In genomic region chr1:58465825-58466617, GRCh38 we compare ENCODE assay signal across 29 cellular contexts.
DNase-seq lines count a peak whose midpoint lies in the region; TF ChIP-seq lines count a peak whose summit lies in the region.
"Had no signal": no experiment of that assay in that cellular context is flagged by ENCODE, and none has a peak within 500 bp of the region (broad histone marks: within the 10 kb centered on the region; RNA-seq: fewer than 3 reads in every experiment).

No MANE protein-coding gene starts in this region.

- H3K4me3 ChIP-seq in mammary epithelial cell (replicated peaks in 1 of 3; ENCODE audit: insufficient read depth in 1 of 3, low read depth in 2 of 3, low read length in 3 of 3), result no peak overlapping the region
- H3K4me3 ChIP-seq in esophagus muscularis mucosa, result no peak overlapping the region
- H3K4me3 ChIP-seq in HAP-1, result no peak overlapping the region
- H3K4me3 ChIP-seq in endodermal cell (ENCODE audit: low read length), result no peak overlapping the region
- H3K4me3 ChIP-seq: BLaER1, dorsolateral prefrontal cortex, heart left ventricle, testis had no signal

- peak overlapping the region; percentile 53 for H2AFZ ChIP-seq in mammary epithelial cell (ENCODE audit: low read depth, low read length)

- dilution Hi-C loops in mammary epithelial cell (cut with HindIII; ENCODE audit: low sequenced_read_pairs), result no loop called here

- H3K36me3 Mint-ChIP-seq in MCF 10A (ENCODE audit: insufficient read depth, unreplicated experiment) (no peaks in the 10 kb centered on the region), endodermal cell (ENCODE audit: low read depth) (no peaks in the 10 kb centered on the region)
- H3K36me3 Mint-ChIP-seq: activated naive CD4-positive, alpha-beta T cell treated with anti-CD3 and anti-CD28 coated beads, Interleukin-2, amount 50 U/mL, for 72 hours had no signal

- no peaks in the 10 kb centered on the region for H3K9me3 Mint-ChIP-seq in MCF 10A (ENCODE audit: unreplicated experiment)
- no peaks in the 10 kb centered on the region for H3K9me3 Mint-ChIP-seq in endodermal cell
- H3K9me3 Mint-ChIP-seq: activated CD8-positive, alpha-beta T cell treated with anti-CD3 and anti-CD28 coated beads for 36 hours; activated naive CD4-positive, alpha-beta T cell treated with anti-CD3 and anti-CD28 coated beads, Interleukin-2, amount 50 U/mL, for 72 hours; activated T-helper 2 cell treated with anti-CD3 and anti-CD28 coated beads, Interferon-gamma antibody, Interleukin-2, Interleukin-4, amounts not matched to agents 10 μg/mL and 5 μg/mL and 100 μg/mL, durations not matched to agents 14 hours and 24 hours and 36 hours; mesothelial cell of epicardium; naive thymus-derived CD8-positive, alpha-beta T cell had no signal

- TF ChIP-seq POLR2A in esophagus muscularis mucosa (IDR thresholded peaks at IDR 0.05; ENCODE audit: low read depth), result no peak

- TF ChIP-seq CTCF in mammary epithelial cell (conservative IDR thresholded peaks at IDR 0.05 in 1 of 2, IDR thresholded peaks at IDR 0.05 in 1 of 2; ENCODE audit: extremely low read depth in 1 of 2, insufficient read depth in 1 of 2, low read depth in 1 of 2, low read length in 2 of 2) (no peak), MCF 10A (IDR thresholded peaks at IDR 0.05; ENCODE audit: unreplicated experiment) (no peak), esophagus muscularis mucosa (IDR thresholded peaks at IDR 0.05) (no peak), endodermal cell (conservative IDR thresholded peaks at IDR 0.05) (no peak)

- H3K4me3 Mint-ChIP-seq in MCF 10A (ENCODE audit: unreplicated experiment) (no peak overlapping the region), endodermal cell (no peak overlapping the region)
- H3K4me3 Mint-ChIP-seq: activated CD8-positive, alpha-beta T cell treated with anti-CD3 and anti-CD28 coated beads for 36 hours; mesothelial cell of epicardium; naive thymus-derived CD8-positive, alpha-beta T cell had no signal

- POLR2A ChIA-PET in MCF 10A (lab: Yijun Ruan, JAX), result no interaction called here

- intact Hi-C loops in mammary epithelial cell (cut with micrococcal nuclease), result no loop called here
- intact Hi-C loops in MCF 10A (cut with micrococcal nuclease), result no loop called here
- intact Hi-C loops in esophagus muscularis mucosa (cut with DNase I), result no loop called here

- H3K4me1 Mint-ChIP-seq in MCF 10A (ENCODE audit: insufficient read depth, unreplicated experiment) (no peaks in the 10 kb centered on the region), endodermal cell (peaks cover 4% of the 10 kb centered on the region)

- H3K9ac ChIP-seq in mammary epithelial cell (ENCODE audit: insufficient read depth, low read length) (no peak overlapping the region), endodermal cell (ENCODE audit: extremely low read depth, low read length, poor library complexity, severe bottlenecking) (no peak overlapping the region)
- H3K9ac ChIP-seq: BLaER1 had no signal

- H4K20me1 ChIP-seq in mammary epithelial cell (ENCODE audit: insufficient read depth, low read length), result no peaks in the 10 kb centered on the region
- H4K20me1 ChIP-seq: BLaER1 had no signal

- H3K27ac ChIP-seq in mammary epithelial cell (ENCODE audit: insufficient read depth, low read depth, low read length) (no peak overlapping the region), esophagus muscularis mucosa (replicated peaks in 1 of 4) (no peak overlapping the region), endodermal cell (ENCODE audit: low read depth, low read length) (no peak overlapping the region)
- H3K27ac ChIP-seq: BLaER1, dorsolateral prefrontal cortex, heart left ventricle, testis had no signal

- WGBS in mammary epithelial cell (ENCODE audit: low coverage, missing lambda C conversion rate), result 13% methylated on average over 6 of the region's 12 CpGs
- 71% methylated on average over 11 of the region's 12 CpGs for WGBS in esophagus muscularis mucosa
- 81 to 91% methylated on average over 7 to 12 of the region's 12 CpGs for WGBS in endodermal cell (ENCODE audit: insufficient coverage in 1 of 2, insufficient read length in 1 of 2), 2 experiments

- H3K79me2 ChIP-seq in mammary epithelial cell (ENCODE audit: insufficient read depth, low read length), result no peaks in the 10 kb centered on the region

- BruUV-seq in mammary epithelial cell (replicated peaks; lab: Mats Ljungman, UMichigan) (no TSS peak), MCF 10A (replicated peaks; lab: Mats Ljungman, UMichigan) (no TSS peak)

- H3K4me1 ChIP-seq in mammary epithelial cell (ENCODE audit: insufficient read depth, low read length), result peaks cover 10% of the 10 kb centered on the region
- H3K4me1 ChIP-seq in esophagus muscularis mucosa, result no peaks in the 10 kb centered on the region
- H3K4me1 ChIP-seq in HAP-1, result no peaks in the 10 kb centered on the region
- H3K4me1 ChIP-seq in endodermal cell (ENCODE audit: control insufficient read depth, insufficient read depth, low read length), result no peaks in the 10 kb centered on the region
- H3K4me1 ChIP-seq: BLaER1, testis had no signal

- H3K36me3 ChIP-seq in mammary epithelial cell (ENCODE audit: insufficient read depth, low read length), result no peaks in the 10 kb centered on the region
- H3K36me3 ChIP-seq in esophagus muscularis mucosa, result peaks cover 0 to 35% (median 2%) of the 10 kb centered on the region in 4 donors
- no peaks in the 10 kb centered on the region for H3K36me3 ChIP-seq in HAP-1 (replicated peaks)
- H3K36me3 ChIP-seq in endodermal cell (ENCODE audit: control insufficient read depth, insufficient read depth, low read length), result no peaks in the 10 kb centered on the region

- no peak overlapping the region for H3K4me2 ChIP-seq in mammary epithelial cell (ENCODE audit: insufficient read depth, low read depth, low read length)
- H3K4me2 ChIP-seq: BLaER1 had no signal

- H3K27me3 ChIP-seq in mammary epithelial cell (ENCODE audit: insufficient read depth, low read length) (no peaks in the 10 kb centered on the region), esophagus muscularis mucosa (no peaks in the 10 kb centered on the region), HAP-1 (ENCODE audit: low read depth) (no peaks in the 10 kb centered on the region), endodermal cell (ENCODE audit: control insufficient read depth, insufficient read depth, low read length, poor library complexity, severe bottlenecking) (no peaks in the 10 kb centered on the region)
- H3K27me3 ChIP-seq: BLaER1, dorsolateral prefrontal cortex, heart left ventricle, testis had no signal

- TF ChIP-seq EP300 in esophagus muscularis mucosa (IDR thresholded peaks at IDR 0.05), result no peak

- H3K27ac Mint-ChIP-seq in MCF 10A (ENCODE audit: low read depth, unreplicated experiment) (no peak overlapping the region), endodermal cell (no peak overlapping the region)
- H3K27ac Mint-ChIP-seq: activated CD8-positive, alpha-beta T cell treated with anti-CD3 and anti-CD28 coated beads for 36 hours; activated naive CD4-positive, alpha-beta T cell treated with anti-CD3 and anti-CD28 coated beads, Interleukin-2, amount 50 U/mL, for 72 hours; activated T-helper 2 cell treated with anti-CD3 and anti-CD28 coated beads, Interferon-gamma antibody, Interleukin-2, Interleukin-4, amounts not matched to agents 10 μg/mL and 5 μg/mL and 100 μg/mL, durations not matched to agents 14 hours and 24 hours and 36 hours; mesothelial cell of epicardium had no signal

- CTCF ChIA-PET in mammary epithelial cell (lab: Charles Lee; ENCODE audit: low non-redundant PET) (no interaction called here), MCF 10A (lab: Yijun Ruan, JAX) (no interaction called here)

- no peaks in the 10 kb centered on the region for H3K9me3 ChIP-seq in mammary epithelial cell (replicated peaks; ENCODE audit: insufficient read depth, low read length)
- H3K9me3 ChIP-seq in esophagus muscularis mucosa, result no peaks in the 10 kb centered on the region
- H3K9me3 ChIP-seq in HAP-1, result no peaks in the 10 kb centered on the region
- no peaks in the 10 kb centered on the region for H3K9me3 ChIP-seq in endodermal cell (ENCODE audit: control insufficient read depth, low read length)
- H3K9me3 ChIP-seq: BLaER1, heart left ventricle, testis had no signal

- peaks cover 17% of the 10 kb centered on the region for H3K27me3 Mint-ChIP-seq in MCF 10A (ENCODE audit: insufficient read depth, unreplicated experiment)
- H3K27me3 Mint-ChIP-seq in endodermal cell (ENCODE audit: insufficient read depth), result peaks cover 2% of the 10 kb centered on the region
- H3K27me3 Mint-ChIP-seq: activated CD8-positive, alpha-beta T cell treated with anti-CD3 and anti-CD28 coated beads for 36 hours; naive thymus-derived CD8-positive, alpha-beta T cell had no signal

- in situ Hi-C loops in mammary epithelial cell (cut with MboI; ENCODE audit: low sequenced_read_pairs in 2 of 2), result no loop called here
- in situ Hi-C loops in HAP-1 (cut with MboI; ENCODE audit: low sequenced_read_pairs), result no loop called here

- DNase-seq in mammary epithelial cell (peak; percentile 78), MCF 10A (ENCODE audit: unreplicated experiment) (no peak), amniotic epithelial cell (ENCODE audit: low read depth) (peak; percentile 61), esophagus muscularis mucosa (ENCODE audit: extremely low spot score) (peak; percentile 55), NCI-H2081 treated with DMSO at 0.1 percent for 48 hours (lab: John Stamatoyannopoulos, UW) (no peak), NCI-H774 (lab: John Stamatoyannopoulos, UW) (no peak), HAP-1 (ENCODE audit: low spot score in 2 of 2) (no peak), endodermal cell (no peak)
- DNase-seq: activated CD4-positive, alpha-beta T cell treated with anti-CD3 and anti-CD28 coated beads for 1 hour; activated CD8-positive, alpha-beta T cell treated with anti-CD3 and anti-CD28 coated beads for 36 hours; anterior cingulate cortex; COR-L47; DMS79; dorsolateral prefrontal cortex; heart left ventricle; Karpas-422; kidney; naive thymus-derived CD8-positive, alpha-beta T cell; NCI-H1048; NCI-H1694 treated with DMSO at 0.1 percent for 48 hours; NCI-H524 treated with DMSO at 0.1 percent for 48 hours; occipital lobe; SIG-M5; stimulated activated naive CD8-positive, alpha-beta T cell treated with anti-CD3 and anti-CD28 coated beads, Interleukin-15, Interleukin-2, amounts not matched to agents 100 U/mL and 50 U/mL, for 24 hours; testis had no signal

Comparison
In these comparisons a context has a peak if more than half of its experiments do, and no peak if none do; other contexts are left out.
1. DNase-seq: peak in mammary epithelial cell (single experiment), amniotic epithelial cell (single experiment) and esophagus muscularis mucosa (single experiment); none in MCF 10A (single experiment), NCI-H2081 treated with DMSO at 0.1 percent for 48 hours (single experiment), NCI-H774 (single experiment), HAP-1 (0 of 2) and endodermal cell (single experiment).